In the genomic region with DNA sequence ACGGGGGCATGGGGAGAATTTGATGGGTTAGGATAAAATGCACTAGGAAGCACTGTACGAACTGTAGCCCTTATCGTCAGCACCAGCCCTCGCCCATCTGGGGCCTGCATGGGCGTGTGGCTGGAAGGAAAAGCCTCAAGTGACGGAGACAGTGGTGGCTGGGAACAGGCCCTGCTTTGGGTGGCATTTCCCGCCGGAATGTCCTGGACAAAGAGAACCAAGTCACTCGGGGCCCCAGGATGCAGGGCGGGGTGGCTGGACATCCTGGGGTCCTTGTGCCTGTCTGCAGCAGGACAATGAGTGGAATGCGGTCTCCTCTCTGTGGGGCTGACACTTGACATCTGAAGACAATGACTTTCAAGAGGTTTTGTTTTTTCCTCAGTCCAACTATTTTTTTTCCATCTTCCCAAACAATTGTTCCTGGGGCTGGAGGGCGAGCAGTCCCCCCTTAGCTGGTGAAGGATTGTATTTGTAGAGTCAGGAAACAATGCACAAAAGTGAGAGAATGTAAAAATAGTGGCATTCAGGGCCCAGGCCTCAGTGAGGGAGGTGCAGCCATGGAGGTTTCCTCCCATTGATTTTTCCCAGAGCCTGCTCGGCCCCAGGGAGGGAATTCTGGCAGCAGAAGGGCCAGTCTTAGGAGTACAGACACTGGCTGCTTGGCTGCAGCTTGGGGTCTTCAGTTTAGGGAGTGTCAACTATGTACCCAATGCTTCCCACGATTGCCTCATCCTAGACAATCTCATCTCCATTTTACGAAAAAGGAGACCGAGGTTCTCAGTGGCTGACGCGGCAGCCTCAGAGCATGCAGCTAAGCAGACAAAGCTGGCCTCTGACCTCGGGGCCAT, we compare ENCODE assay signal across 11 cellular contexts.
A peak's percentile ranks its signal among the peaks of the same experiment; 100 is the strongest.
DNase-seq lines count a peak whose midpoint lies in the region; ATAC-seq and TF ChIP-seq lines count a peak whose summit lies in the region.
"Had no signal": no experiment of that assay in that cellular context is flagged by ENCODE, and none has a peak within 500 bp of the region (broad histone marks: within the 10 kb centered on the region; RNA-seq: fewer than 3 reads in every experiment).

No MANE protein-coding gene starts in this region.

- intact Hi-C loops in heart right ventricle (cut with DNase I) (loop anchor here in 3 of 10 donors (1.0 to 5.0 kb wide), 2 partner anchors 12 to 64 kb away; a partner anchor contains a TSS), left colon (cut with DNase I, micrococcal nuclease) (no loop called here), MCF 10A (cut with micrococcal nuclease) (no loop called here)

- no peak overlapping the region for H3K4me3 ChIP-seq in heart right ventricle

- BruUV-seq in MCF 10A (replicated peaks; lab: Mats Ljungman, UMichigan) = no TSS peak

- POLR2A ChIA-PET in activated CD8-positive, alpha-beta T cell treated with anti-CD3 and anti-CD28 coated beads, Interleukin-2, amount 10 ng/mL, durations not matched to agents 7 days and 5 days (lab: Charles Lee) = no interaction called here
- POLR2A ChIA-PET in MCF 10A (lab: Yijun Ruan, JAX) = interaction anchor here (0.5 kb wide), 1 partner anchor 1108 kb away, joined by 3 read pairs; no protein-coding TSS in a partner anchor

- CTCF ChIA-PET in activated CD8-positive, alpha-beta T cell treated with anti-CD3 and anti-CD28 coated beads, Interleukin-2, amount 10 ng/mL, durations not matched to agents 7 days and 5 days (lab: Charles Lee) = interaction anchor here (0.9 kb wide), 1 partner anchor 45 kb away, joined by 3 read pairs; no protein-coding TSS in a partner anchor
- CTCF ChIA-PET in MCF 10A (lab: Yijun Ruan, JAX) = interaction anchor here (0.5 to 1.1 kb wide), 2 partner anchors 9 to 141 kb away, joined by 3 to 5 read pairs; no protein-coding TSS in a partner anchor

- H3K27me3 Mint-ChIP-seq in activated CD8-positive, alpha-beta T cell treated with anti-CD3 and anti-CD28 coated beads, Interleukin-2, amount 10 ng/mL, durations not matched to agents 7 days and 5 days (ENCODE audit: low read depth) = no peaks in the 10 kb centered on the region
- H3K27me3 Mint-ChIP-seq in MCF 10A (ENCODE audit: insufficient read depth, unreplicated experiment) = peaks cover 11% of the 10 kb centered on the region
- H3K27me3 Mint-ChIP-seq: progenitor cell of endocrine pancreas had no signal

- H3K4me1 ChIP-seq in heart right ventricle = peaks cover 0 to 94% (median 29%) of the 10 kb centered on the region in 9 donors

- H3K9me3 ChIP-seq in heart right ventricle = peaks cover 0 to 10% (median 0%) of the 10 kb centered on the region in 11 donors

- no peak overlapping the region for H3K4me3 Mint-ChIP-seq in activated CD8-positive, alpha-beta T cell treated with anti-CD3 and anti-CD28 coated beads, Interleukin-2, amount 10 ng/mL, durations not matched to agents 7 days and 5 days
- H3K4me3 Mint-ChIP-seq in MCF 10A (ENCODE audit: unreplicated experiment) = no peak overlapping the region

- no peak for ATAC-seq in activated CD8-positive, alpha-beta T cell treated with anti-CD3 and anti-CD28 coated beads, Interleukin-2, amount 10 ng/mL, durations not matched to agents 7 days and 5 days
- ATAC-seq in heart right ventricle (peak; percentile 54 to 86 (median 67)), left colon (no peak), HG02885 (IDR thresholded peaks at IDR 0.05; ENCODE audit: poor library complexity, unreplicated experiment) (no peak), HG03045 (IDR thresholded peaks at IDR 0.05; ENCODE audit: unreplicated experiment) (no peak)

- H3K27me3 ChIP-seq in heart right ventricle = no peaks in the 10 kb centered on the region

- peaks cover 69% of the 10 kb centered on the region for H3K36me3 Mint-ChIP-seq in activated CD8-positive, alpha-beta T cell treated with anti-CD3 and anti-CD28 coated beads, Interleukin-2, amount 10 ng/mL, durations not matched to agents 7 days and 5 days (ENCODE audit: low read depth)
- no peaks in the 10 kb centered on the region for H3K36me3 Mint-ChIP-seq in MCF 10A (ENCODE audit: insufficient read depth, unreplicated experiment)

- H3K36me3 ChIP-seq in heart right ventricle = no peaks in the 10 kb centered on the region

- peak overlapping the region; percentile 99 for H3K27ac Mint-ChIP-seq in activated CD8-positive, alpha-beta T cell treated with anti-CD3 and anti-CD28 coated beads, Interleukin-2, amount 10 ng/mL, durations not matched to agents 7 days and 5 days
- H3K27ac Mint-ChIP-seq in MCF 10A (ENCODE audit: low read depth, unreplicated experiment) = no peak overlapping the region
- H3K27ac Mint-ChIP-seq: progenitor cell of endocrine pancreas had no signal

- DNase-seq in HUDEP-2 (lab: John Stamatoyannopoulos, UW; ENCODE audit: unreplicated experiment in 76 of 76) = peak in 75 of 76 experiments; percentile 9 to 83 (median 54)
- no peak for DNase-seq in activated CD8-positive, alpha-beta T cell treated with anti-CD3 and anti-CD28 coated beads, Interleukin-2, amount 10 ng/mL, durations not matched to agents 7 days and 5 days
- peak; percentile 47 to 56 for DNase-seq in heart right ventricle
- DNase-seq in pulmonary artery endothelial cell (ENCODE audit: low read depth, low spot score) = peak; percentile 33
- no peak for DNase-seq in left colon
- no peak for DNase-seq in MCF 10A (ENCODE audit: unreplicated experiment)
- DNase-seq: Calu3, SHP77 had no signal

- TF ChIP-seq CTCF in heart right ventricle (IDR thresholded peaks at IDR 0.05) (no peak), MCF 10A (IDR thresholded peaks at IDR 0.05; ENCODE audit: unreplicated experiment) (no peak)

- H3K4me1 Mint-ChIP-seq in activated CD8-positive, alpha-beta T cell treated with anti-CD3 and anti-CD28 coated beads, Interleukin-2, amount 10 ng/mL, durations not matched to agents 7 days and 5 days (ENCODE audit: low read depth) = peaks cover 94% of the 10 kb centered on the region
- H3K4me1 Mint-ChIP-seq in MCF 10A (ENCODE audit: insufficient read depth, unreplicated experiment) = peaks cover 16% of the 10 kb centered on the region

- H3K27ac ChIP-seq in heart right ventricle = peak overlapping the region; percentile 41 to 94 (median 78)

- H3K9me3 Mint-ChIP-seq in activated CD8-positive, alpha-beta T cell treated with anti-CD3 and anti-CD28 coated beads, Interleukin-2, amount 10 ng/mL, durations not matched to agents 7 days and 5 days (ENCODE audit: insufficient read depth) = peaks cover 6% of the 10 kb centered on the region
- no peaks in the 10 kb centered on the region for H3K9me3 Mint-ChIP-seq in MCF 10A (ENCODE audit: unreplicated experiment)

- 69 to 73% methylated on average over 19 of the region's 19 CpGs for WGBS in heart right ventricle, 2 donors

Comparison
In these comparisons a context has a peak if more than half of its experiments do, and no peak if none do; other contexts are left out.
1. DNase-seq: peak in HUDEP-2 (75 of 76), heart right ventricle (2 of 2) and pulmonary artery endothelial cell (single experiment); none in activated CD8-positive, alpha-beta T cell treated with anti-CD3 and anti-CD28 coated beads, Interleukin-2, amount 10 ng/mL, durations not matched to agents 7 days and 5 days (single experiment), left colon (0 of 2) and MCF 10A (single experiment).
2. ATAC-seq: peak in heart right ventricle (8 of 8); none in activated CD8-positive, alpha-beta T cell treated with anti-CD3 and anti-CD28 coated beads, Interleukin-2, amount 10 ng/mL, durations not matched to agents 7 days and 5 days (single experiment), left colon (single experiment), HG02885 (single experiment) and HG03045 (single experiment).